30 cellular contexts compared by ENCODE assay signal in the genomic region with DNA sequence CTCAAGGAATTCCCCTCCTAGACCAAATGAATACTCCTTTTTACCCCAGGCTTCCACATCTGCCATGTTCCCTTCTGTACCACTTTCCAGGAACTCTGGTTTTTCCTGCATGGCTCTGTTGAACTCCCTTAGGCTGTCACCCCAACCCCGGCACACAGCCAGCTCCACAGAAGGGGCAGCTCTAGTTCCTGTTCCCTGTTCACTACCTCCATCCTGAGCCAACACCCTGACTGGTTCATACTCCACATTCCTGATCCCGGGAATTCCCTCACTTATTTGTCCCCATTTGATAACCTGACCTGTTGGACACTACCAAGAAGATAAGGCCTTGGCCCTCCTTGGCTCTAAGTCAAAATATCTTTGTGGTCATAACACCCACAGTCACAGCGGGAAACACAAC.
"Had no signal": no experiment of that assay in that cellular context is flagged by ENCODE, and none has a peak within 500 bp of the region (broad histone marks: within the 10 kb centered on the region; RNA-seq: fewer than 3 reads in every experiment).

No MANE protein-coding gene starts in this region.

- H3K27ac ChIP-seq: neural progenitor cell, thoracic aorta, WERI-Rb-1 had no signal

- H3K36me3 ChIP-seq: neural progenitor cell, thoracic aorta, WERI-Rb-1 had no signal

- H3K27me3 Mint-ChIP-seq: activated naive CD4-positive, alpha-beta T cell treated with anti-CD3 and anti-CD28 coated beads, Interleukin-2, amount 10 ng/mL, durations not matched to agents 7 days and 5 days; activated T-cell treated with anti-CD3 and anti-CD28 coated beads, Interleukin-2, amount 50 U/mL, for 24 hours; stimulated activated naive CD8-positive, alpha-beta T cell treated with anti-CD3 and anti-CD28 coated beads, Interleukin-15, Interleukin-2, amounts not matched to agents 100 ng/mL and 50 ng/mL, for 24 hours; T-helper 17 cell had no signal

- H3K27ac Mint-ChIP-seq: activated CD4-positive, alpha-beta memory T cell treated with anti-CD3 and anti-CD28 coated beads, Interleukin-2, amount 10 ng/mL, durations not matched to agents 7 days and 5 days; activated naive CD4-positive, alpha-beta T cell treated with anti-CD3 and anti-CD28 coated beads, Interleukin-2, amount 10 ng/mL, durations not matched to agents 7 days and 5 days; activated naive CD8-positive, alpha-beta T cell treated with anti-CD3 and anti-CD28 coated beads, Interleukin-2, amount 10 ng/mL, durations not matched to agents 7 days and 5 days; activated T-cell treated with anti-CD3 and anti-CD28 coated beads, Interleukin-2, amount 50 U/mL, for 24 hours; memory B cell; naive thymus-derived CD8-positive, alpha-beta T cell; neural progenitor cell; stimulated activated naive CD8-positive, alpha-beta T cell treated with anti-CD3 and anti-CD28 coated beads, Interleukin-15, Interleukin-2, amounts not matched to agents 100 ng/mL and 50 ng/mL, for 24 hours; T-helper 17 cell had no signal

- H3K4me3 ChIP-seq: neural progenitor cell, thoracic aorta had no signal

- H3K9me3 ChIP-seq: thoracic aorta had no signal

- H3K4me3 Mint-ChIP-seq: activated CD4-positive, alpha-beta memory T cell treated with anti-CD3 and anti-CD28 coated beads, Interleukin-2, amount 10 ng/mL, durations not matched to agents 7 days and 5 days; activated naive CD4-positive, alpha-beta T cell treated with anti-CD3 and anti-CD28 coated beads, Interleukin-2, amount 10 ng/mL, durations not matched to agents 7 days and 5 days; activated naive CD8-positive, alpha-beta T cell treated with anti-CD3 and anti-CD28 coated beads, Interleukin-2, amount 10 ng/mL, durations not matched to agents 7 days and 5 days; activated T-cell treated with anti-CD3 and anti-CD28 coated beads, Interleukin-2, amount 50 U/mL, for 24 hours; memory B cell; naive thymus-derived CD8-positive, alpha-beta T cell; neural progenitor cell; stimulated activated naive CD8-positive, alpha-beta T cell treated with anti-CD3 and anti-CD28 coated beads, Interleukin-15, Interleukin-2, amounts not matched to agents 100 ng/mL and 50 ng/mL, for 24 hours; T-helper 17 cell had no signal

- H3K9me3 Mint-ChIP-seq: activated CD4-positive, alpha-beta memory T cell treated with anti-CD3 and anti-CD28 coated beads, Interleukin-2, amount 10 ng/mL, durations not matched to agents 7 days and 5 days; activated naive CD4-positive, alpha-beta T cell treated with anti-CD3 and anti-CD28 coated beads, Interleukin-2, amount 10 ng/mL, durations not matched to agents 7 days and 5 days; stimulated activated naive CD8-positive, alpha-beta T cell treated with anti-CD3 and anti-CD28 coated beads, Interleukin-15, Interleukin-2, amounts not matched to agents 100 ng/mL and 50 ng/mL, for 24 hours had no signal

- FAIRE-seq: astrocyte, frontal cortex, urothelium cell line had no signal

- H3K4me1 ChIP-seq: neural progenitor cell had no signal

- H3K4me1 Mint-ChIP-seq: activated CD4-positive, alpha-beta memory T cell treated with anti-CD3 and anti-CD28 coated beads, Interleukin-2, amount 10 ng/mL, durations not matched to agents 7 days and 5 days; activated naive CD4-positive, alpha-beta T cell treated with anti-CD3 and anti-CD28 coated beads, Interleukin-2, amount 10 ng/mL, durations not matched to agents 7 days and 5 days; activated naive CD8-positive, alpha-beta T cell treated with anti-CD3 and anti-CD28 coated beads, Interleukin-2, amount 10 ng/mL, durations not matched to agents 7 days and 5 days; memory B cell; naive thymus-derived CD8-positive, alpha-beta T cell; neural progenitor cell; T-helper 17 cell had no signal

- H3K36me3 Mint-ChIP-seq: activated naive CD4-positive, alpha-beta T cell treated with anti-CD3 and anti-CD28 coated beads, Interleukin-2, amount 10 ng/mL, durations not matched to agents 7 days and 5 days; activated naive CD8-positive, alpha-beta T cell treated with anti-CD3 and anti-CD28 coated beads, Interleukin-2, amount 10 ng/mL, durations not matched to agents 7 days and 5 days; memory B cell; naive thymus-derived CD8-positive, alpha-beta T cell; neural progenitor cell had no signal

- DNase-seq: activated CD4-positive, alpha-beta memory T cell treated with anti-CD3 and anti-CD28 coated beads, Interleukin-2, amount 10 ng/mL, durations not matched to agents 7 days and 5 days; activated CD4-positive, alpha-beta T cell treated with anti-CD3 and anti-CD28 coated beads for 48 hours; activated CD8-positive, alpha-beta memory T cell treated with anti-CD3 and anti-CD28 coated beads, Interleukin-2, amount 50 U/mL, for 48 hours; activated gamma-delta T cell; activated naive CD4-positive, alpha-beta T cell treated with anti-CD3 and anti-CD28 coated beads, Interleukin-2, amount 10 ng/mL, durations not matched to agents 7 days and 5 days; activated naive CD8-positive, alpha-beta T cell treated with anti-CD3 and anti-CD28 coated beads, Interleukin-2, amount 10 ng/mL, durations not matched to agents 7 days and 5 days; activated T-cell treated with anti-CD3 and anti-CD28 coated beads, Interleukin-2, amount 50 U/mL, for 24 hours; central memory CD4-positive, alpha-beta T cell; dermis blood vessel endothelial cell; effector CD4-positive, alpha-beta T cell; islet precursor cell; left cardiac atrium; midbrain; naive thymus-derived CD8-positive, alpha-beta T cell; occipital lobe; posterior cingulate gyrus; right cardiac atrium; stimulated activated CD4-positive, alpha-beta T cell treated with anti-CD3 and anti-CD28 coated beads, Interleukin-12 subunit alpha, Interleukin-12 subunit beta, amount 100 ng/mL, for 4 hours; stimulated activated CD4-positive, alpha-beta T cell treated with anti-CD3 and anti-CD28 coated beads, Interleukin-4, amount 100 ng/mL, for 1 hour; T-helper 17 cell; T1000; trophoblast cell; WERI-Rb-1 had no signal
